In genomic region chr4:48079972-48080391, GRCh38 we compare ENCODE assay signal across 10 cellular contexts. TPM values are rescaled to one million over a fixed set of nuclear protein-coding genes. Genes with fewer than 3 reads are reported as not detected.
DNase-seq lines count a peak whose midpoint lies in the region; ATAC-seq and TF ChIP-seq lines count a peak whose summit lies in the region.
"Had no signal": no experiment of that assay in that cellular context is flagged by ENCODE, and none has a peak within 500 bp of the region (broad histone marks: within the 10 kb centered on the region; RNA-seq: fewer than 3 reads in every experiment).

No MANE protein-coding gene starts in this region.

- ATAC-seq in natural killer cell (no peak), heart right ventricle (no peak), HG02938 (IDR thresholded peaks at IDR 0.05; ENCODE audit: unreplicated experiment) (no peak)
- ATAC-seq: heart left ventricle had no signal

- no peaks in the 10 kb centered on the region for H3K9me3 Mint-ChIP-seq in natural killer cell
- H3K9me3 Mint-ChIP-seq: nephron progenitor cell had no signal

- H3K27ac ChIP-seq in heart right ventricle = no peak overlapping the region
- H3K27ac ChIP-seq: heart left ventricle had no signal

- no peak overlapping the region for H3K4me3 Mint-ChIP-seq in natural killer cell
- H3K4me3 Mint-ChIP-seq: nephron progenitor cell had no signal

- no peaks in the 10 kb centered on the region for H3K4me1 ChIP-seq in heart right ventricle
- H3K4me1 ChIP-seq: heart left ventricle had no signal

- no peaks in the 10 kb centered on the region for H3K27me3 Mint-ChIP-seq in natural killer cell (ENCODE audit: low read depth in 2 of 2)

- intact Hi-C loops in natural killer cell (cut with micrococcal nuclease) (no loop called here), heart right ventricle (cut with DNase I) (loop anchor here in 3 of 10 donors (5.0 to 10.0 kb wide), 3 partner anchors 33 to 155 kb away; partner anchors contain the start of genes CNGA1 (in 1 of the 3) and NIPAL1 (in 1 of the 3))

- peaks cover 57 to 69% of the 10 kb centered on the region in 2 donors for H3K4me1 Mint-ChIP-seq in natural killer cell

- DNase-seq in DMS53 treated with DMSO at 0.1 percent for 48 hours (lab: John Stamatoyannopoulos, UW; ENCODE audit: unreplicated experiment) (peak; percentile 49), MV-4-11 (lab: John Stamatoyannopoulos, UW) (peak; percentile 10), choroid plexus epithelial cell (ENCODE audit: low read depth) (peak; percentile 71), natural killer cell (no peak), heart right ventricle (no peak), NCI-H2107 (lab: John Stamatoyannopoulos, UW) (no peak)
- DNase-seq in activated effector memory CD4-positive, alpha-beta T cell treated with Interleukin-2 at 50 U/mL for 16 hours = no peak
- DNase-seq: heart left ventricle, nephron progenitor cell had no signal

- peaks cover 20% of the 10 kb centered on the region for H3K36me3 Mint-ChIP-seq in natural killer cell

- peak overlapping the region; percentile 4 to 73 for H3K27ac Mint-ChIP-seq in natural killer cell
- H3K27ac Mint-ChIP-seq: nephron progenitor cell had no signal

- no peak for TF ChIP-seq CTCF in choroid plexus epithelial cell (conservative IDR thresholded peaks at IDR 0.05; ENCODE audit: low read depth, low read length)
- TF ChIP-seq CTCF in natural killer cell (IDR thresholded peaks at IDR 0.05) = no peak
- no peak for TF ChIP-seq CTCF in heart right ventricle (IDR thresholded peaks at IDR 0.05)

- peaks cover 0 to 13% (median 0%) of the 10 kb centered on the region in 7 donors for H3K27me3 ChIP-seq in heart right ventricle
- H3K27me3 ChIP-seq: heart left ventricle had no signal

- WGBS in heart right ventricle, 2 donors = 63 to 97% methylated on average over 3 of the region's 3 CpGs

- H3K9me3 ChIP-seq in heart right ventricle = no peaks in the 10 kb centered on the region
- H3K9me3 ChIP-seq: heart left ventricle had no signal

- no peak overlapping the region for H3K4me3 ChIP-seq in choroid plexus epithelial cell (ENCODE audit: low read depth, low read length)
- no peak overlapping the region for H3K4me3 ChIP-seq in heart right ventricle
- H3K4me3 ChIP-seq: heart left ventricle had no signal

- no peaks in the 10 kb centered on the region for H3K36me3 ChIP-seq in heart right ventricle
- H3K36me3 ChIP-seq: heart left ventricle had no signal

RNA-seq across cellular contexts. Expression of gene TXK, which starts 54.1 kb away (rescaled TPM):
- total RNA-seq in natural killer cell (100 to 1,000 TPM; 197 to 338 (median 225) TPM), heart right ventricle (1 to 10 TPM in 4 of 10 donors, under 1 TPM in 5, not detected in 1; 0.37 to 2.9 (median 0.85) TPM)
- under 1 TPM; 0.33 to 0.88 TPM for polyA plus RNA-seq in heart right ventricle

Comparison
In these comparisons a context has a peak if more than half of its experiments do, and no peak if none do; other contexts are left out.
1. DNase-seq: peak in DMS53 treated with DMSO at 0.1 percent for 48 hours (single experiment), MV-4-11 (single experiment) and choroid plexus epithelial cell (single experiment); none in natural killer cell (single experiment), activated effector memory CD4-positive, alpha-beta T cell treated with Interleukin-2 at 50 U/mL for 16 hours (single experiment), heart right ventricle (0 of 2) and NCI-H2107 (single experiment).
2. RNA of gene TXK, which starts 54.1 kb away (total RNA-seq): 197 to 338 TPM in natural killer cell; 0.37 to 2.9 TPM in heart right ventricle; every median in the first group is over 10 times any median in the second.